Comparison of ENCODE assay signal across 11 cellular contexts in the genomic region with DNA sequence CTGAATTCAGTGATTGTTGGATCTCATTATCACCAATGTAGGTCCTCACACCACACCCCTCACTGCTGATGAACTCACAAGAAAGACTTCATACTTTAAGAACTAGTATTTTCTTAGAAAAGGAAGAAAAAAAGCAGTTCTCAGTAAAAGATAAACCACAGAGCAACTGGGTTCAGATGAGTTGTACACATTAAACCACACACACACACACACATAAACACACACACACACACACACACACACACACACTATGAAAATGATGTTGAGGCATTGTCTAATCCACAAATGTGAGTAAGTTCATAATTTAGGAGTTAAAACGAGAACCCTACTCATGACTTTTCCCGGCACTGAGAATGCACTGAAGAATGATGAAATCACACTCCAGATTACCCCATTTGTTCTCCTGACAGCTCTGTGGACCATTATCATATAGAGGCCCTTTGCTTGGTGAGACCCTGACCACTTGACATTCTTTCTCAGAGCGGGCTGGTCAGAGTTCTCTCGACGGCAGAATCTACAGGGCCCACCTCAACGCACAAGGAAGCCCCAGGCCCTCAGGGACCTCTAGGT.
DNase-seq lines count a peak whose midpoint lies in the region; ATAC-seq and TF ChIP-seq lines count a peak whose summit lies in the region.
"Had no signal": no experiment of that assay in that cellular context is flagged by ENCODE, and none has a peak within 500 bp of the region (broad histone marks: within the 10 kb centered on the region; RNA-seq: fewer than 3 reads in every experiment).

No MANE protein-coding gene starts in this region.

- no peaks in the 10 kb centered on the region for H4K20me1 ChIP-seq in Karpas-422 (ENCODE audit: insufficient read depth, low read depth, low read length)

- H3K27me3 ChIP-seq in CD8-positive, alpha-beta memory T cell (ENCODE audit: insufficient read depth, low read length, poor library complexity, severe bottlenecking), result no peaks in the 10 kb centered on the region
- no peaks in the 10 kb centered on the region for H3K27me3 ChIP-seq in Karpas-422 (ENCODE audit: low read length)
- H3K27me3 ChIP-seq: tibial nerve had no signal

- H3K4me3 Mint-ChIP-seq in CD8-positive, alpha-beta memory T cell, result peak overlapping the region; percentile 35 to 79 (median 64)
- H3K4me3 Mint-ChIP-seq in activated T-helper 1 cell treated with anti-CD3 and anti-CD28 coated beads, Interleukin-12 subunit alpha, Interleukin-12 subunit beta, Interleukin-2, Interleukin-4 antibody, amounts not matched to agents 30 ng/mL and 10 ng/mL and 1 ng/mL, durations not matched to agents 14 hours and 24 hours and 36 hours, result peak overlapping the region; percentile 68
- peak overlapping the region; percentile 42 to 86 (median 74) for H3K4me3 Mint-ChIP-seq in naive thymus-derived CD8-positive, alpha-beta T cell
- no peak overlapping the region for H3K4me3 Mint-ChIP-seq in MCF 10A (ENCODE audit: unreplicated experiment)

- H3K9me3 Mint-ChIP-seq in CD8-positive, alpha-beta memory T cell, result no peaks in the 10 kb centered on the region
- H3K9me3 Mint-ChIP-seq in activated T-helper 1 cell treated with anti-CD3 and anti-CD28 coated beads, Interleukin-12 subunit alpha, Interleukin-12 subunit beta, Interleukin-2, Interleukin-4 antibody, amounts not matched to agents 30 ng/mL and 10 ng/mL and 1 ng/mL, durations not matched to agents 14 hours and 24 hours and 36 hours, result no peaks in the 10 kb centered on the region
- H3K9me3 Mint-ChIP-seq in naive thymus-derived CD8-positive, alpha-beta T cell, result peaks cover 0 to 2% (median 0%) of the 10 kb centered on the region in 9 donors
- no peaks in the 10 kb centered on the region for H3K9me3 Mint-ChIP-seq in MCF 10A (ENCODE audit: unreplicated experiment)

- H3K4me1 ChIP-seq in CD8-positive, alpha-beta memory T cell (ENCODE audit: insufficient read depth, low read length), result peaks cover 96% of the 10 kb centered on the region
- peaks cover 94% of the 10 kb centered on the region for H3K4me1 ChIP-seq in Karpas-422 (ENCODE audit: low read length)

- peak overlapping the region; percentile 8 for H3K27ac ChIP-seq in CD8-positive, alpha-beta memory T cell (ENCODE audit: low read depth, low read length)
- peak overlapping the region; percentile 83 for H3K27ac ChIP-seq in Karpas-422 (ENCODE audit: low read length)
- no peak overlapping the region for H3K27ac ChIP-seq in substantia nigra (ENCODE audit: low read depth, low read length, poor library complexity, severe bottlenecking)

- intact Hi-C loops in activated T-helper 1 cell treated with anti-CD3 and anti-CD28 coated beads, Interleukin-12 subunit alpha, Interleukin-12 subunit beta, Interleukin-2, Interleukin-4 antibody, amounts not matched to agents 30 ng/mL and 10 ng/mL and 1 ng/mL, durations not matched to agents 14 hours and 24 hours and 36 hours (cut with micrococcal nuclease), result loop anchor here (1.0 to 10.0 kb wide), 11 partner anchors 11 to 689 kb away; a partner anchor contains a TSS
- intact Hi-C loops in MCF 10A (cut with micrococcal nuclease), result no loop called here

- peak overlapping the region; percentile 12 for H3K4me2 ChIP-seq in Karpas-422 (ENCODE audit: low read depth, low read length, poor library complexity, severe bottlenecking)

- peaks cover 84 to 97% (median 95%) of the 10 kb centered on the region in 3 donors for H3K4me1 Mint-ChIP-seq in CD8-positive, alpha-beta memory T cell
- H3K4me1 Mint-ChIP-seq in activated T-helper 1 cell treated with anti-CD3 and anti-CD28 coated beads, Interleukin-12 subunit alpha, Interleukin-12 subunit beta, Interleukin-2, Interleukin-4 antibody, amounts not matched to agents 30 ng/mL and 10 ng/mL and 1 ng/mL, durations not matched to agents 14 hours and 24 hours and 36 hours (ENCODE audit: low read depth), result peaks cover 90% of the 10 kb centered on the region
- H3K4me1 Mint-ChIP-seq in naive thymus-derived CD8-positive, alpha-beta T cell, result peaks cover 49 to 97% (median 91%) of the 10 kb centered on the region in 4 donors
- no peaks in the 10 kb centered on the region for H3K4me1 Mint-ChIP-seq in MCF 10A (ENCODE audit: insufficient read depth, unreplicated experiment)

- no peaks in the 10 kb centered on the region for H3K9me2 ChIP-seq in Karpas-422 (replicated peaks; ENCODE audit: insufficient read depth, low read length)

- no peaks in the 10 kb centered on the region for H3K9me3 ChIP-seq in CD8-positive, alpha-beta memory T cell (ENCODE audit: low read length)
- no peaks in the 10 kb centered on the region for H3K9me3 ChIP-seq in Karpas-422 (ENCODE audit: low read length)
- H3K9me3 ChIP-seq: tibial nerve had no signal

- peaks cover 92% of the 10 kb centered on the region for H3K79me2 ChIP-seq in Karpas-422 (ENCODE audit: low read length)

- no peaks in the 10 kb centered on the region for H3K27me3 Mint-ChIP-seq in CD8-positive, alpha-beta memory T cell
- no peaks in the 10 kb centered on the region for H3K27me3 Mint-ChIP-seq in activated T-helper 1 cell treated with anti-CD3 and anti-CD28 coated beads, Interleukin-12 subunit alpha, Interleukin-12 subunit beta, Interleukin-2, Interleukin-4 antibody, amounts not matched to agents 30 ng/mL and 10 ng/mL and 1 ng/mL, durations not matched to agents 14 hours and 24 hours and 36 hours (ENCODE audit: insufficient read depth)
- no peaks in the 10 kb centered on the region for H3K27me3 Mint-ChIP-seq in naive thymus-derived CD8-positive, alpha-beta T cell
- H3K27me3 Mint-ChIP-seq in MCF 10A (ENCODE audit: insufficient read depth, unreplicated experiment), result no peaks in the 10 kb centered on the region

- in situ Hi-C loops in ACHN (cut with HindIII; ENCODE audit: low pct_ligation_motif_present, low pct_unique_long_range_greater_than_20kb, low sequenced_read_pairs), result no loop called here

- H2AFZ ChIP-seq in Karpas-422 (ENCODE audit: low read length), result no peak overlapping the region

- ATAC-seq in naive thymus-derived CD8-positive, alpha-beta T cell, result peak; percentile 36 to 61
- ATAC-seq: HepG2 had no signal

- peaks cover 4 to 9% (median 6%) of the 10 kb centered on the region in 3 donors for H3K36me3 Mint-ChIP-seq in CD8-positive, alpha-beta memory T cell
- H3K36me3 Mint-ChIP-seq in activated T-helper 1 cell treated with anti-CD3 and anti-CD28 coated beads, Interleukin-12 subunit alpha, Interleukin-12 subunit beta, Interleukin-2, Interleukin-4 antibody, amounts not matched to agents 30 ng/mL and 10 ng/mL and 1 ng/mL, durations not matched to agents 14 hours and 24 hours and 36 hours (ENCODE audit: low read depth), result peaks cover 45% of the 10 kb centered on the region
- H3K36me3 Mint-ChIP-seq in naive thymus-derived CD8-positive, alpha-beta T cell, result peaks cover 0 to 2% (median 0%) of the 10 kb centered on the region in 3 donors
- H3K36me3 Mint-ChIP-seq in MCF 10A (ENCODE audit: insufficient read depth, unreplicated experiment), result no peaks in the 10 kb centered on the region

- no peak for DNase-seq in CD8-positive, alpha-beta memory T cell
- DNase-seq in Karpas-422 (no peak), substantia nigra (lab: John Stamatoyannopoulos, UW) (no peak), NCI-H1436 (lab: John Stamatoyannopoulos, UW) (no peak), ACHN (no peak), MCF 10A (ENCODE audit: unreplicated experiment) (no peak)
- no peak for DNase-seq in activated T-helper 1 cell treated with anti-CD3 and anti-CD28 coated beads, Interleukin-12 subunit alpha, Interleukin-12 subunit beta, Interleukin-2, Interleukin-4 antibody, amounts not matched to agents 30 ng/mL and 10 ng/mL and 1 ng/mL, durations not matched to agents 14 hours and 24 hours and 36 hours (ENCODE audit: low spot score)
- DNase-seq in naive thymus-derived CD8-positive, alpha-beta T cell, result peak in 1 of 10 donors; percentile 30
- DNase-seq: NCI-H774 had no signal

- no peak overlapping the region for H3K4me3 ChIP-seq in CD8-positive, alpha-beta memory T cell (ENCODE audit: low read length)
- H3K4me3 ChIP-seq in Karpas-422 (ENCODE audit: low read length), result no peak overlapping the region
- H3K4me3 ChIP-seq: tibial nerve had no signal

- peak overlapping the region; percentile 66 to 97 (median 91) for H3K27ac Mint-ChIP-seq in CD8-positive, alpha-beta memory T cell
- peak overlapping the region; percentile 85 for H3K27ac Mint-ChIP-seq in activated T-helper 1 cell treated with anti-CD3 and anti-CD28 coated beads, Interleukin-12 subunit alpha, Interleukin-12 subunit beta, Interleukin-2, Interleukin-4 antibody, amounts not matched to agents 30 ng/mL and 10 ng/mL and 1 ng/mL, durations not matched to agents 14 hours and 24 hours and 36 hours
- H3K27ac Mint-ChIP-seq in naive thymus-derived CD8-positive, alpha-beta T cell, result peak overlapping the region; percentile 89 to 98 (median 93)
- H3K27ac Mint-ChIP-seq in MCF 10A (ENCODE audit: low read depth, unreplicated experiment), result no peak overlapping the region

- no peaks in the 10 kb centered on the region for H3K36me3 ChIP-seq in CD8-positive, alpha-beta memory T cell (ENCODE audit: insufficient read depth, low read length)
- H3K36me3 ChIP-seq in Karpas-422 (ENCODE audit: insufficient read depth, low read length), result 0 out of 2 replicates have a peak, but pooled peaks cover 5% of the 10 kb centered on the region
- H3K36me3 ChIP-seq: tibial nerve had no signal

- BruUV-seq in MCF 10A (replicated peaks; lab: Mats Ljungman, UMichigan), result no TSS peak

- POLR2A ChIA-PET in CD8-positive, alpha-beta memory T cell (lab: Charles Lee), result interaction anchor here (0.7 to 1.2 kb wide), 2 partner anchors 58 to 69 kb away, joined by 3 to 4 read pairs; no protein-coding TSS in a partner anchor
- POLR2A ChIA-PET in naive thymus-derived CD8-positive, alpha-beta T cell (lab: Charles Lee), result interaction anchor here (1.2 to 2.2 kb wide), 4 partner anchors 10 to 53 kb away, joined by 3 to 5 read pairs (median 4); no protein-coding TSS in a partner anchor
- POLR2A ChIA-PET in MCF 10A (lab: Yijun Ruan, JAX), result no interaction called here

- CTCF ChIA-PET in CD8-positive, alpha-beta memory T cell (lab: Charles Lee), result interaction anchor here (1.4 to 1.9 kb wide), 2 partner anchors 58 to 104 kb away, joined by 6 to 7 read pairs; no protein-coding TSS in a partner anchor
- CTCF ChIA-PET in MCF 10A (lab: Yijun Ruan, JAX), result no interaction called here

- TF ChIP-seq CTCF in MCF 10A (IDR thresholded peaks at IDR 0.05; ENCODE audit: unreplicated experiment), result no peak

- peak overlapping the region; percentile 46; the same call in 1 of the 2 replicates for H3K9ac ChIP-seq in Karpas-422 (ENCODE audit: low read length)
